In genomic region chr10:72693599-72693915, GRCh38 we compare ENCODE assay signal across 8 cellular contexts. TPM values are rescaled to one million over a fixed set of nuclear protein-coding genes. Genes with fewer than 3 reads are reported as not detected.
A peak's percentile ranks its signal among the peaks of the same experiment; 100 is the strongest.
DNase-seq lines count a peak whose midpoint lies in the region; ATAC-seq and TF ChIP-seq lines count a peak whose summit lies in the region.

No MANE protein-coding gene starts in this region.

- no peak for TF ChIP-seq EP300 in SK-N-SH (IDR thresholded peaks at IDR 0.05; ENCODE audit: borderline replicate concordance in 1 of 2, low read depth in 1 of 2, low read length in 1 of 2)

- no peaks in the 10 kb centered on the region for H3K27me3 ChIP-seq in SK-N-SH (ENCODE audit: insufficient read depth)
- H3K27me3 ChIP-seq in WERI-Rb-1 (ENCODE audit: insufficient read depth, low read depth, severe bottlenecking) = no peaks in the 10 kb centered on the region

- H3K36me3 ChIP-seq in SK-N-SH (replicated peaks in 1 of 2; ENCODE audit: control insufficient read depth in 1 of 2, insufficient read depth in 2 of 2, low read length in 1 of 2) = no peaks in the 10 kb centered on the region
- no peaks in the 10 kb centered on the region for H3K36me3 ChIP-seq in WERI-Rb-1

- TF ChIP-seq CTCF in SK-N-SH (IDR thresholded peaks at IDR 0.05) (no peak), WERI-Rb-1 (IDR thresholded peaks at IDR 0.05; ENCODE audit: low read depth, low read length) (no peak)

- POLR2A ChIA-PET in SK-N-SH (lab: Yijun Ruan, JAX) (interaction anchor here (1.3 kb wide), 1 partner anchor 329 kb away, joined by 3 read pairs; no protein-coding TSS in a partner anchor), T-cell (lab: Charles Lee) (no interaction called here)

- CTCF ChIA-PET in SK-N-SH (lab: Yijun Ruan, JAX) = interaction anchor here (0.7 to 4.4 kb wide), 6 partner anchors 11 to 329 kb away, joined by 3 to 38 read pairs (median 6); no protein-coding TSS in a partner anchor
- CTCF ChIA-PET in T-cell (lab: Charles Lee) = interaction anchor here in 1 of 2 donors (1.1 to 1.9 kb wide), 2 partner anchors 69 to 141 kb away, joined by 3 to 4 read pairs; no protein-coding TSS in a partner anchor

- H3K79me2 ChIP-seq in SK-N-SH (ENCODE audit: insufficient read depth) = peaks cover 61% of the 10 kb centered on the region

- no peak overlapping the region for H2AFZ ChIP-seq in SK-N-SH (ENCODE audit: low read depth)

- DNase-seq in SK-N-SH (no peak), T-cell (no peak), globus pallidus (ENCODE audit: low spot score) (peak; percentile 20), WERI-Rb-1 (no peak), left lobe of liver (ENCODE audit: low spot score) (no peak)
- DNase-seq in stimulated activated effector memory CD8-positive, alpha-beta T cell treated with anti-CD3 and anti-CD28 coated beads, Interleukin-12 subunit alpha, Interleukin-12 subunit beta, amount 100 ng/mL, for 72 hours (ENCODE audit: low spot score in 2 of 2) = no peak

- H3K9me3 ChIP-seq in SK-N-SH (no peaks in the 10 kb centered on the region), WERI-Rb-1 (ENCODE audit: severe bottlenecking) (no peaks in the 10 kb centered on the region)

- H3K4me1 ChIP-seq in SK-N-SH (ENCODE audit: control insufficient read depth in 1 of 2, insufficient read depth in 2 of 2, low read depth in 1 of 2, low read length in 1 of 2) = peaks cover 8 to 11% of the 10 kb centered on the region in 2 experiments; a peak in 3 of 4 replicates

- H3K4me2 ChIP-seq in SK-N-SH = peak overlapping the region; percentile 94

- H3K4me3 Mint-ChIP-seq in T-cell = peak overlapping the region; percentile 84 to 93 (median 87)
- H3K4me3 Mint-ChIP-seq in stimulated activated effector memory CD8-positive, alpha-beta T cell treated with anti-CD3 and anti-CD28 coated beads, Interleukin-12 subunit alpha, Interleukin-12 subunit beta, amount 100 ng/mL, for 72 hours = peak overlapping the region; percentile 76

- peaks cover 14% of the 10 kb centered on the region for H3F3A ChIP-seq in SK-N-SH (replicated peaks; ENCODE audit: insufficient read depth)

- H3K9me2 ChIP-seq in SK-N-SH = no peaks in the 10 kb centered on the region

- H3K27ac ChIP-seq in SK-N-SH (ENCODE audit: low read depth in 2 of 2, low read length in 1 of 2) = peak overlapping the region; percentile 9 to 20; a peak in 2 of 4 replicates
- H3K27ac ChIP-seq in WERI-Rb-1 = no peak overlapping the region

- H3K9me3 Mint-ChIP-seq in T-cell = no peaks in the 10 kb centered on the region
- H3K9me3 Mint-ChIP-seq in stimulated activated effector memory CD8-positive, alpha-beta T cell treated with anti-CD3 and anti-CD28 coated beads, Interleukin-12 subunit alpha, Interleukin-12 subunit beta, amount 100 ng/mL, for 72 hours = no peaks in the 10 kb centered on the region

- no peaks in the 10 kb centered on the region for H3K27me3 Mint-ChIP-seq in T-cell

- H3K27ac Mint-ChIP-seq in T-cell = peak overlapping the region in 1 of 2 donors; percentile 86
- H3K27ac Mint-ChIP-seq in stimulated activated effector memory CD8-positive, alpha-beta T cell treated with anti-CD3 and anti-CD28 coated beads, Interleukin-12 subunit alpha, Interleukin-12 subunit beta, amount 100 ng/mL, for 72 hours = no peak overlapping the region

- no peaks in the 10 kb centered on the region for H3K36me3 Mint-ChIP-seq in T-cell
- no peaks in the 10 kb centered on the region for H3K36me3 Mint-ChIP-seq in stimulated activated effector memory CD8-positive, alpha-beta T cell treated with anti-CD3 and anti-CD28 coated beads, Interleukin-12 subunit alpha, Interleukin-12 subunit beta, amount 100 ng/mL, for 72 hours

- peaks cover 31 to 33% (median 32%) of the 10 kb centered on the region in 3 donors for H3K4me1 Mint-ChIP-seq in T-cell
- H3K4me1 Mint-ChIP-seq in stimulated activated effector memory CD8-positive, alpha-beta T cell treated with anti-CD3 and anti-CD28 coated beads, Interleukin-12 subunit alpha, Interleukin-12 subunit beta, amount 100 ng/mL, for 72 hours = peaks cover 32% of the 10 kb centered on the region

- peak overlapping the region; percentile 74; the same call in 1 of the 2 replicates for H3K9ac ChIP-seq in SK-N-SH

- TF ChIP-seq RAD21 in SK-N-SH (IDR thresholded peaks at IDR 0.05; ENCODE audit: low read length) = no peak

- WGBS in SK-N-SH (ENCODE audit: low lambda C conversion rate) = 68% methylated on average over 2 of the region's 2 CpGs

- H4K20me1 ChIP-seq in SK-N-SH (ENCODE audit: insufficient read depth) = peaks cover 26% of the 10 kb centered on the region

- ATAC-seq in SK-N-SH treated with all-trans-retinoic acid at 6 μM for 48 hours (no peak), T-cell (replicated peaks in 1 of 4) (no peak), left lobe of liver (no peak), GM21390 (IDR thresholded peaks at IDR 0.05; ENCODE audit: unreplicated experiment) (no peak)
- no peak for ATAC-seq in stimulated activated effector memory CD8-positive, alpha-beta T cell treated with anti-CD3 and anti-CD28 coated beads, Interleukin-12 subunit alpha, Interleukin-12 subunit beta, amount 100 ng/mL, for 72 hours

- peak overlapping the region; percentile 89; a peak in 3 of 4 replicates for H3K4me3 ChIP-seq in SK-N-SH (ENCODE audit: low read depth in 2 of 2, low read length in 1 of 2)
- no peak overlapping the region for H3K4me3 ChIP-seq in WERI-Rb-1 (ENCODE audit: low read depth, low read length)

TF ChIP-seq in SK-N-SH, 30 proteins besides CTCF, POLR2A, EP300 and RAD21:
- TF ChIP-seq IRF3 (IDR thresholded peaks at IDR 0.05; ENCODE audit: low read depth, low read length) = no peak

TF ChIP-seq in SK-N-SH treated with all-trans-retinoic acid at 6 μM for 48 hours, 23 proteins besides CTCF, POLR2A, EP300 and RAD21 (continues in another document):
- TF ChIP-seq CREB5 (CRISPR knock-in tag; IDR thresholded peaks at IDR 0.05; ENCODE audit: low read depth) = no peak
- no peak for TF ChIP-seq CSDC2 (CRISPR knock-in tag; IDR thresholded peaks at IDR 0.05)
- TF ChIP-seq TSHZ2 (CRISPR knock-in tag; IDR thresholded peaks at IDR 0.05) = no peak
- TF ChIP-seq SNAI2 (CRISPR knock-in tag; IDR thresholded peaks at IDR 0.05) = no peak
- no peak for TF ChIP-seq ESRRG (CRISPR knock-in tag; IDR thresholded peaks at IDR 0.05)
- no peak for TF ChIP-seq ZFP3 (CRISPR knock-in tag; IDR thresholded peaks at IDR 0.05)
- no peak for TF ChIP-seq ZNF70 (CRISPR knock-in tag; IDR thresholded peaks at IDR 0.05)
- TF ChIP-seq OSR1 (CRISPR knock-in tag; IDR thresholded peaks at IDR 0.05) = no peak
- TF ChIP-seq RARB (CRISPR knock-in tag; IDR thresholded peaks at IDR 0.05) = no peak
- TF ChIP-seq TOX (CRISPR knock-in tag; IDR thresholded peaks at IDR 0.05; ENCODE audit: borderline replicate concordance) = no peak
- no peak for TF ChIP-seq PATZ1 (CRISPR knock-in tag; IDR thresholded peaks at IDR 0.05; ENCODE audit: borderline replicate concordance)

RNA-seq across cellular contexts. Expression of gene MCU, which starts 1.6 kb away (rescaled TPM):
- polyA plus RNA-seq in SK-N-SH (2012; rRNA removed) = 20.6 and 30.1 TPM in 2 replicates
- polyA plus RNA-seq in SK-N-SH (2012; cell fraction: cytosol; rRNA removed) = 26.2 and 26.9 TPM in 2 replicates
- polyA plus RNA-seq in SK-N-SH (2012; cell fraction: nucleus; rRNA removed) = 24.1 and 33.0 TPM in 2 replicates
- 10 to 100 TPM; 10.1 to 13.6 (median 11.6) TPM for total RNA-seq in T-cell
- total RNA-seq in left lobe of liver = 6.6 TPM
